25 cellular contexts compared by ENCODE assay signal in the genomic region with DNA sequence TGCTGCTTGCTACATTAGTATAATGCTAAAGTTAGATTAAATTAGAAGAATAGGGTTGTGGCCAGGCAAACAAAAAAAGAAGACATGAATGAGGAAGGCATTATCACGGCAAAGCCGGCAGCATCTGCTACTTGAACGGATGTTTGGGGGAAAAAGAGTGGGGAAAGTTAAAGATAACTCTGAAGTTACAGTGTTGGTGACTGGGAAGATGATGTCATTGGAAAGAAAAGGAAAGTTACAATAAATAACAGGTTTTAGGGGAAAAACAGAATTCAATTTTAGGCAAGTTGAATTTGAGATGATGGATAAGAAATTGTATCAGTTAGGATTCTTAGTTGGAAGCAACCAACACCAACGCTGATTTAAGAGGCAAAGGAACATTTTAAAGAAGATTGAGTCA.
"Had no signal": no experiment of that assay in that cellular context is flagged by ENCODE, and none has a peak within 500 bp of the region (broad histone marks: within the 10 kb centered on the region; RNA-seq: fewer than 3 reads in every experiment).

No MANE protein-coding gene starts in this region.

- H3K4me1 ChIP-seq: esophagus squamous epithelium, gastrocnemius medialis, heart right ventricle, left lung, lower lobe of right lung had no signal

- H3K9me3 ChIP-seq: esophagus squamous epithelium, gastrocnemius medialis, lower lobe of right lung, mucosa of descending colon had no signal

- H3K36me3 ChIP-seq: esophagus squamous epithelium, gastrocnemius medialis, heart right ventricle, left lung, lower lobe of right lung had no signal

- FAIRE-seq: endometrium, islet of Langerhans, keratinocyte had no signal

- H3K27ac ChIP-seq: epithelial cell of prostate, esophagus squamous epithelium, gastrocnemius medialis, heart right ventricle, left lung, lower lobe of right lung had no signal

- ATAC-seq: effector memory CD8-positive, alpha-beta T cell; esophagus mucosa; gastrocnemius medialis; heart right ventricle; left cardiac atrium; left lung; left ventricle myocardium superior; lower lobe of right lung; mucosa of descending colon had no signal

- DNase-seq: cortex of kidney; effector CD8-positive, alpha-beta T cell; effector memory CD8-positive, alpha-beta T cell; endodermal cell; erythroblast; esophagus squamous epithelium; foreskin fibroblast; foreskin melanocyte; gastrocnemius medialis; glutamatergic neuron; head of caudate nucleus; heart right ventricle; hippocampal formation; left cardiac atrium; left lung; left ventricle myocardium superior; lower lobe of right lung; mesenchymal stem cell; mucosa of descending colon; naive B cell had no signal

- H3K4me3 ChIP-seq: esophagus squamous epithelium, gastrocnemius medialis, heart right ventricle, left lung, lower lobe of right lung, mucosa of descending colon had no signal

- H3K27me3 ChIP-seq: gastrocnemius medialis, left lung had no signal
